Comparison of ENCODE assay signal across 14 cellular contexts in the genomic region with DNA sequence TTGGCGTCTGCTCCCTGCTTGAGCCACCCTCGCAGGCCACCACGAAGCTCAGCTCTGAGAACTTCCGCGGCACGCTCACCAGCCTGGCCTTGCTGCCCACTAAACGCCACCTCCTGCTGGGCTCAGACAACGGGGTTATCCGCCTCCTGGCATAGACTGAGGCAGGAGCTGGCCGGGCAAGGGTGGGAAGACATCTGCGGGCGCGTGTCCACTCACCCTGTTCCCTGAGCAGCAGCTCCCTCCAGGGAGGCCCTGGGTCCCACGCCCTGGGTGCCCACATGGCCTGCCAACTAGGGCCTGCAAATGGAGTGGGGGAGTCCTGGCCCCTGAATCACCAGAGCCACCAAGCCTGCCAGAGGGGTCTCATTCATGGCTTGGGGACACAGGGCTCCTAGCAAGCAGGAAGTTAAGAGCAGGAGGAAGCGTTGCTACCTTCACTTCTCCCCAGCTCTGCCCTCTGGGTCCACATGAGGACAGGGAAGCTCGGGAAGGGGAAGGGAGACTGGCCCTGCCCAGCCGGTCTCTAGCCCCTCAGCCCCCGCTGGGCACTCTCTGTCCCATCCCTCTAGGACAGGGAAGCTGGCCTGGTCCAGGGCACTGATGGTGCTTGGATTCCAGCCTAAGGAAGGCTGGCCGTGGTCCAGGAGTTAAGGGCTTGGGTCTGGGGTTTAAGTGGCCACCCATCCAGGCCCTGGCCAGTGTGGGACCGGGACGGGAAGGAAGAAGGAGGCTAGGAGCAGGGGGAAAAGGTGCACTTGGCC. TPM values are rescaled to one million over a fixed set of nuclear protein-coding genes. Genes with fewer than 3 reads are reported as not detected.
DNase-seq lines count a peak whose midpoint lies in the region; ATAC-seq, FAIRE-seq and TF ChIP-seq lines count a peak whose summit lies in the region.
"Had no signal": no experiment of that assay in that cellular context is flagged by ENCODE, and none has a peak within 500 bp of the region (broad histone marks: within the 10 kb centered on the region; RNA-seq: fewer than 3 reads in every experiment).

No MANE protein-coding gene starts in this region.

- H3K4me1 ChIP-seq in CD8-positive, alpha-beta T cell (ENCODE audit: insufficient read depth, low read length): no peaks in the 10 kb centered on the region
- H3K4me1 ChIP-seq in astrocyte (ENCODE audit: insufficient read depth, low read length) (peaks cover 7% of the 10 kb centered on the region), mucosa of descending colon (ENCODE audit: low read depth) (peaks cover 3% of the 10 kb centered on the region)

- H3K9me3 ChIP-seq in CD8-positive, alpha-beta T cell (ENCODE audit: low read length): no peaks in the 10 kb centered on the region
- H3K9me3 ChIP-seq in astrocyte (ENCODE audit: insufficient read depth, low read depth, low read length) (no peaks in the 10 kb centered on the region), mucosa of descending colon (no peaks in the 10 kb centered on the region)
- H3K9me3 ChIP-seq: psoas muscle, SK-N-SH, tibial artery had no signal

- TF ChIP-seq CTCF in CD8-positive, alpha-beta T cell (IDR thresholded peaks at IDR 0.05): no peak
- TF ChIP-seq CTCF in astrocyte (IDR thresholded peaks at IDR 0.05; ENCODE audit: insufficient read depth, low read depth, low read length) (no peak), mucosa of descending colon (IDR thresholded peaks at IDR 0.05) (no peak)

- TF ChIP-seq POLR2A in GM18505 (IDR thresholded peaks at IDR 0.05; ENCODE audit: borderline replicate concordance, extremely low read depth, insufficient read depth, insufficient read length): no peak

- H3K27ac ChIP-seq in CD8-positive, alpha-beta T cell (ENCODE audit: low read depth, low read length): no peak overlapping the region
- no peak overlapping the region for H3K27ac ChIP-seq in astrocyte (ENCODE audit: low read depth, low read length)
- H3K27ac ChIP-seq: tibial artery had no signal

- DNase-seq in CD8-positive, alpha-beta T cell: no peak
- DNase-seq in astrocyte (ENCODE audit: low read depth) (no peak), mucosa of descending colon (peak in 1 of 3 donors; percentile 54)
- no peak for DNase-seq in stimulated activated naive CD4-positive, alpha-beta T cell treated with Interleukin-2 at 50 U/mL for 16 hours (lab: John Stamatoyannopoulos, UW)
- DNase-seq: activated naive CD4-positive, alpha-beta T cell; DMS153; GOT3; NCI-H1105 treated with DMSO at 0.1 percent for 48 hours; NCI-H226; SK-N-SH; tibial artery had no signal

- H3K4me3 Mint-ChIP-seq in CD8-positive, alpha-beta T cell: no peak overlapping the region
- H3K4me3 Mint-ChIP-seq in astrocyte (ENCODE audit: unreplicated experiment): no peak overlapping the region

- no peaks in the 10 kb centered on the region for H3K79me2 ChIP-seq in astrocyte (ENCODE audit: insufficient read depth, low read length)

- no peak overlapping the region for H3K4me2 ChIP-seq in astrocyte (ENCODE audit: low read length)
- H3K4me2 ChIP-seq: SK-N-SH had no signal

- CTCF ChIA-PET in CD8-positive, alpha-beta T cell (lab: Charles Lee): interaction anchor here (1.4 kb wide), 1 partner anchor 17 kb away, joined by 5 read pairs; no protein-coding TSS in a partner anchor

- H3K36me3 ChIP-seq in CD8-positive, alpha-beta T cell (ENCODE audit: insufficient read depth, low read length): peaks cover 9% of the 10 kb centered on the region
- H3K36me3 ChIP-seq in astrocyte (ENCODE audit: insufficient read depth, low read length): no peaks in the 10 kb centered on the region
- H3K36me3 ChIP-seq in mucosa of descending colon (ENCODE audit: low read depth): peaks cover 2% of the 10 kb centered on the region

- no peak overlapping the region for H3K9ac ChIP-seq in astrocyte (ENCODE audit: low read length)
- H3K9ac ChIP-seq: SK-N-SH had no signal

- no peak overlapping the region for H2AFZ ChIP-seq in astrocyte (ENCODE audit: low read depth, low read length)

- H3K27ac Mint-ChIP-seq in CD8-positive, alpha-beta T cell: peak overlapping the region; percentile 37
- H3K27ac Mint-ChIP-seq in astrocyte (ENCODE audit: unreplicated experiment): peak overlapping the region; percentile 18

- peaks cover 42% of the 10 kb centered on the region for H3K36me3 Mint-ChIP-seq in CD8-positive, alpha-beta T cell
- H3K36me3 Mint-ChIP-seq in astrocyte (ENCODE audit: low read depth, unreplicated experiment): peaks cover 4% of the 10 kb centered on the region

- H3K27me3 Mint-ChIP-seq in CD8-positive, alpha-beta T cell (ENCODE audit: low read depth): no peaks in the 10 kb centered on the region
- H3K27me3 Mint-ChIP-seq in astrocyte (ENCODE audit: low read depth, unreplicated experiment): peaks cover 3% of the 10 kb centered on the region

- POLR2A ChIA-PET in CD8-positive, alpha-beta T cell (lab: Charles Lee): interaction anchor here (1.0 kb wide), 1 partner anchor 14 kb away, joined by 3 read pairs; no protein-coding TSS in a partner anchor

- no peaks in the 10 kb centered on the region for H3K9me3 Mint-ChIP-seq in CD8-positive, alpha-beta T cell
- H3K9me3 Mint-ChIP-seq in astrocyte (ENCODE audit: unreplicated experiment): no peaks in the 10 kb centered on the region

- peaks cover 14% of the 10 kb centered on the region for H4K20me1 ChIP-seq in astrocyte (ENCODE audit: insufficient read depth, low read length)

- intact Hi-C loops in CD8-positive, alpha-beta T cell (cut with DNase I, micrococcal nuclease): no loop called here
- intact Hi-C loops in mucosa of descending colon (cut with DNase I, micrococcal nuclease): no loop called here

- ATAC-seq in CD8-positive, alpha-beta T cell: no peak
- peak; percentile 69 for ATAC-seq in mucosa of descending colon
- no peak for ATAC-seq in GM21381 (IDR thresholded peaks at IDR 0.05; ENCODE audit: unreplicated experiment)
- ATAC-seq in GM18505 (IDR thresholded peaks at IDR 0.05; ENCODE audit: unreplicated experiment): no peak

- H3K4me1 Mint-ChIP-seq in CD8-positive, alpha-beta T cell (ENCODE audit: low read depth): peaks cover 4% of the 10 kb centered on the region
- H3K4me1 Mint-ChIP-seq in astrocyte (ENCODE audit: low read depth, unreplicated experiment): peaks cover 10% of the 10 kb centered on the region

- no peak overlapping the region for H3K4me3 ChIP-seq in CD8-positive, alpha-beta T cell (ENCODE audit: low read depth, low read length)
- no peak overlapping the region for H3K4me3 ChIP-seq in astrocyte (ENCODE audit: insufficient read depth, low read depth, low read length)
- H3K4me3 ChIP-seq in mucosa of descending colon: no peak overlapping the region
- H3K4me3 ChIP-seq: psoas muscle, tibial artery had no signal

- no peak for FAIRE-seq in astrocyte (lab: Jason Lieb, UNC)

- no peaks in the 10 kb centered on the region for H3K27me3 ChIP-seq in CD8-positive, alpha-beta T cell (ENCODE audit: insufficient read depth, low read length)
- H3K27me3 ChIP-seq in astrocyte (ENCODE audit: insufficient read depth, low read length): no peaks in the 10 kb centered on the region
- H3K27me3 ChIP-seq: tibial artery had no signal

RNA-seq across cellular contexts. Expression of a gene that starts 5.0 kb away (rescaled TPM):
- under 1 TPM; 0.22 to 0.28 TPM for total RNA-seq in CD8-positive, alpha-beta T cell
- total RNA-seq in astrocyte (0.11 and 0.29 TPM in 2 replicates), mucosa of descending colon (1 to 10 TPM in 2 of 3 donors, under 1 TPM in 1; 0.78 to 8.2 (median 2.9) TPM)

RNA-seq across cellular contexts. Expression of a gene that starts 13.2 kb away (rescaled TPM):
- total RNA-seq in CD8-positive, alpha-beta T cell: 10 to 100 TPM; 18.9 to 20.4 TPM
- total RNA-seq in astrocyte (12.3 and 13.9 TPM in 2 replicates), mucosa of descending colon (10 to 100 TPM; 17.3 to 27.3 (median 22.4) TPM)

RNA-seq across cellular contexts. Expression of a gene that starts 24.1 kb away (rescaled TPM):
- total RNA-seq in CD8-positive, alpha-beta T cell: 10 to 100 TPM; 19.7 to 20.2 TPM
- total RNA-seq in astrocyte (26.6 and 43.8 TPM in 2 replicates), mucosa of descending colon (100 to 1,000 TPM in 1 of 3 donors, 10 to 100 TPM in 2; 16.9 to 111 (median 76.9) TPM)

RNA-seq across cellular contexts. Expression of a gene that starts 27.5 kb away (rescaled TPM):
- under 1 TPM; 0.11 to 0.14 TPM for total RNA-seq in CD8-positive, alpha-beta T cell
- total RNA-seq in astrocyte (5.9 and 6.0 TPM in 2 replicates), mucosa of descending colon (10 to 100 TPM; 29.0 to 45.6 (median 37.6) TPM)

RNA-seq across cellular contexts. Expression of a gene that starts 53.0 kb away (rescaled TPM):
- 100 to 1,000 TPM; 572 to 611 TPM for total RNA-seq in CD8-positive, alpha-beta T cell
- total RNA-seq in astrocyte (202 TPM in 2 replicates), mucosa of descending colon (100 to 1,000 TPM; 214 to 238 (median 222) TPM)
